In the genomic region with DNA sequence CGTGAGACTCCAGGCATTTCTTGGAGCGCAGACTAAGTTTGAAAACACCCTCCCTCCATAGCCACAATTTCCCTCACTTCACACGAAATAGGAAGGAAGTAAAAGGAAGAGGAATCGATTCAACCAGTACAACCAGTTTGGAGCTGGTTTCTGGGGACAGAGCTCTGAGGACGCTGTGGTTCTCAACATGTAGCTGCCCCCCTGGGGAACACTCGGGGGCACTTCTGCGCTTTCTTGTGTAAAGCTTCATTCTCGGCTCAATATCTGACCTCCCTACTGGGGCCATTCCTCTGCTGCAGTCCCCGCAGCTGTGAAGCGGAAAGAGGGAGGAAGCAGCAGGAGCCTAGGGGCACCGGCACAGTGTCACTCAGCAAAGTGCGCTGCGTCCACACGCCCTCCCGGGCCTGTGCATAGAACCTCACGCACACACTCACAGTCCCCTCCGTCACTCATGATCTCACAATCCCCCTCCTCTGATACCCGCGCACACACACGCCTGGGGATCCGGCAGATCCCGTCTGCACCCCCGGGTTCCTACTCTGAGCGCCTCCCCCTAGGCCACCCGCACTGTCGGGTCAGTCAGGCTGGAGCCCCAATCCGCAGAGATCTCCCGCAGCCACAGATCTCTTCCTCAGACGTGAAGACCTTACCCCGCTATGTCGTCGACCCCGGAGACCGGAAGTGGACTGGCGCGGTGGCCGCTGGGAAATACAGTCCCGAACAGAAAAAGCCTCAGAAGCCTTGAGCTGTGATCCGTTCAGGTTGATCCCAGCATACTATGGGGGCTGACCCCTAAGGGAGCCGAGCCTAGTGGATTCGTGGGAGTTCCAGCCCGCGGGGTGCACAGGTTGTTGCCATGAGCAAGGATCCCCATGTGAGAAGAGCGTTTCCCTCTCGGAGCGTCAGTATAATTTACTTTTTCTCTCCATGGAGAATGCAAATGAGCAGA, we compare ENCODE assay signal across 8 cellular contexts.
A peak's percentile ranks its signal among the peaks of the same experiment; 100 is the strongest.
DNase-seq lines count a peak whose midpoint lies in the region; ATAC-seq, FAIRE-seq and TF ChIP-seq lines count a peak whose summit lies in the region.

A gene (minus strand): TSS at position 688 of the 949 bp plus-strand sequence. CDS start 6,190 bp downstream, outside the sequence.

- DNase-seq in GM10248 (ENCODE audit: extremely low spot score) (peak; percentile 78), NCI-H187 treated with DMSO at 0.1 percent for 48 hours (lab: John Stamatoyannopoulos, UW) (peak; percentile 35), T1000 (lab: John Stamatoyannopoulos, UW) (peak; percentile 53), astrocyte of the cerebellum (ENCODE audit: low read depth) (peak; percentile 6), hepatic stellate cell (ENCODE audit: low spot score) (peak; percentile 72), putamen (ENCODE audit: low spot score) (peak; percentile 82), urothelium cell line (ENCODE audit: low spot score) (peak; percentile 83)

- ATAC-seq in HG02763 (IDR thresholded peaks at IDR 0.05; ENCODE audit: unreplicated experiment) = peak; percentile 78

- CTCF ChIA-PET in GM10248 (lab: Yijun Ruan, JAX) = interaction anchor here (0.6 to 1.6 kb wide), 3 partner anchors 28 to 120 kb away, joined by 3 to 5 read pairs (median 3); a partner anchor contains a TSS

- peak within 1 kb of the TSS; percentile 94 for H3K4me3 ChIP-seq in astrocyte of the cerebellum (ENCODE audit: low read depth, low read length)

- TF ChIP-seq CTCF in GM10248 (IDR thresholded peaks at IDR 0.05; ENCODE audit: control extremely low read depth, extremely low read depth, low read depth, missing control alignments) = no peak
- TF ChIP-seq CTCF in astrocyte of the cerebellum (IDR thresholded peaks at IDR 0.05; ENCODE audit: low read depth, low read length, missing control alignments) = no peak

- POLR2A ChIA-PET in GM10248 (lab: Yijun Ruan, JAX) = interaction anchor here (0.7 to 0.8 kb wide), 3 partner anchors 35 to 130 kb away, joined by 3 read pairs; a partner anchor contains a TSS

- in situ Hi-C loops in astrocyte of the cerebellum (cut with HindIII; ENCODE audit: low sequenced_read_pairs) = no loop called here

- peak; percentile 70 for FAIRE-seq in urothelium cell line (lab: Jason Lieb, UNC)

Comparison
In these comparisons a context has a peak if more than half of its experiments do, and no peak if none do; other contexts are left out.
1. Peak in every context shown above with its lines: DNase-seq, ATAC-seq and H3K4me3 ChIP-seq.
2. DNase-seq: peak in every context shown above with its lines; median percentile 83 in urothelium cell line; 82 in putamen; 78 in GM10248; 72 in hepatic stellate cell; 53 in T1000; 35 in NCI-H187 treated with DMSO at 0.1 percent for 48 hours; 6 in astrocyte of the cerebellum.